ENCODE assay signal across 29 cellular contexts in genomic region chrX:8636442-8636841, GRCh38.
"Had no signal": no experiment of that assay in that cellular context is flagged by ENCODE, and none has a peak within 500 bp of the region (broad histone marks: within the 10 kb centered on the region; RNA-seq: fewer than 3 reads in every experiment).

No MANE protein-coding gene starts in this region.

- H3K4me2 ChIP-seq: neural progenitor cell, smooth muscle cell had no signal

- H3K27ac ChIP-seq: lower lobe of right lung, neural progenitor cell, neutrophil, parathyroid adenoma, psoas muscle, right atrium auricular region, right lobe of liver, tibial nerve, uterus had no signal

- H3K79me2 ChIP-seq: parathyroid adenoma had no signal

- H3K9me3 ChIP-seq: lower lobe of right lung, neutrophil, psoas muscle, right atrium auricular region, right lobe of liver, tibial nerve, uterus had no signal

- DNase-seq: hippocampal formation; kidney glomerular epithelial cell; left cardiac atrium; lower lobe of right lung; mammary epithelial cell; mesenchymal stem cell; naive thymus-derived CD8-positive, alpha-beta T cell; occipital lobe; psoas muscle; right lobe of liver; stimulated activated CD4-positive, alpha-beta T cell treated with anti-CD3 and anti-CD28 coated beads, Interleukin-1b, Interleukin-23, amount 100 ng/mL, for 48 hours; stimulated activated CD4-positive, alpha-beta T cell treated with anti-CD3 and anti-CD28 coated beads, Interleukin-2, amount 100 ng/mL, for 48 hours; stimulated activated CD4-positive, alpha-beta T cell treated with anti-CD3 and anti-CD28 coated beads, Interleukin-4, amount 100 ng/mL, for 4 hours; stimulated activated CD8-positive, alpha-beta memory T cell treated with anti-CD3 and anti-CD28 coated beads, Interleukin-4, amount 100 ng/mL, for 48 hours; stimulated activated naive CD4-positive, alpha-beta T cell treated with Interleukin-2 at 50 U/mL for 16 hours; stimulated activated naive CD8-positive, alpha-beta T cell treated with anti-CD3 and anti-CD28 coated beads, Interleukin-15, amount 100 ng/mL, for 72 hours; substantia nigra; uterus had no signal

- H3K9me3 Mint-ChIP-seq: nephron; neural progenitor cell; stimulated activated memory B cell treated with anti-CD40 and anti-IgM and Interleukin-4, amounts not matched to agents 10 μg/mL and 1 μg/mL and 100 μg/mL, for 72 hours; stimulated activated naive CD8-positive, alpha-beta T cell treated with anti-CD3 and anti-CD28 coated beads, Interleukin-15, amount 100 ng/mL, for 72 hours; type B pancreatic cell had no signal

- H3K36me3 Mint-ChIP-seq: naive thymus-derived CD8-positive, alpha-beta T cell; stimulated activated memory B cell treated with anti-CD40 and anti-IgM and Interleukin-4, amounts not matched to agents 10 μg/mL and 1 μg/mL and 100 μg/mL, for 72 hours; type B pancreatic cell had no signal

- H3K4me3 ChIP-seq: lower lobe of right lung, neural progenitor cell, psoas muscle, right atrium auricular region, right lobe of liver, smooth muscle cell, tibial nerve, uterus had no signal

- H3K27ac Mint-ChIP-seq: naive thymus-derived CD8-positive, alpha-beta T cell; nephron; neural progenitor cell; stimulated activated memory B cell treated with anti-CD40 and anti-IgM and Interleukin-4, amounts not matched to agents 10 μg/mL and 1 μg/mL and 100 μg/mL, for 72 hours; stimulated activated naive CD8-positive, alpha-beta T cell treated with anti-CD3 and anti-CD28 coated beads, Interleukin-15, amount 100 ng/mL, for 72 hours; type B pancreatic cell had no signal

- H3K9ac ChIP-seq: neural progenitor cell, parathyroid adenoma had no signal

- H3K36me3 ChIP-seq: lower lobe of right lung, neural progenitor cell, neutrophil, right atrium auricular region, right lobe of liver, tibial nerve, uterus had no signal

- H2AFZ ChIP-seq: neural progenitor cell, parathyroid adenoma had no signal

- FAIRE-seq: keratinocyte had no signal

- ATAC-seq: left cardiac atrium; left lobe of liver; lower lobe of right lung; naive thymus-derived CD8-positive, alpha-beta T cell; psoas muscle; right lobe of liver; stimulated activated memory B cell treated with anti-CD40 and anti-IgM and Interleukin-4, amounts not matched to agents 10 μg/mL and 1 μg/mL and 100 μg/mL, for 72 hours; stimulated activated naive CD8-positive, alpha-beta T cell treated with anti-CD3 and anti-CD28 coated beads, Interleukin-15, amount 100 ng/mL, for 72 hours had no signal

- H3K27me3 ChIP-seq: neural progenitor cell, neutrophil, right atrium auricular region, right lobe of liver, tibial nerve, uterus had no signal
